In genomic region chr4:124526760-124527159, GRCh38 we compare ENCODE assay signal across 26 cellular contexts.
DNase-seq lines count a peak whose midpoint lies in the region; ATAC-seq and TF ChIP-seq lines count a peak whose summit lies in the region.
"Had no signal": no experiment of that assay in that cellular context is flagged by ENCODE, and none has a peak within 500 bp of the region (broad histone marks: within the 10 kb centered on the region; RNA-seq: fewer than 3 reads in every experiment).

No MANE protein-coding gene starts in this region.

- H2AFZ ChIP-seq in IMR-90 (replicated peaks; ENCODE audit: low read length, poor library complexity): no peak overlapping the region

- no peak overlapping the region for H3K23ac ChIP-seq in IMR-90 (ENCODE audit: low read depth, low read length)

- POLR2A ChIA-PET in AG04450 (lab: Yijun Ruan, JAX) (no interaction called here), IMR-90 (lab: Charles Lee; ENCODE audit: unreplicated experiment) (no interaction called here), WTC11 (lab: Charles Lee) (no interaction called here)

- peaks cover 6% of the 10 kb centered on the region for H3K4me1 ChIP-seq in IMR-90 (ENCODE audit: control insufficient read depth, insufficient read depth, low read length)
- H3K4me1 ChIP-seq in right lobe of liver: peaks cover 0 to 19% (median 7%) of the 10 kb centered on the region in 4 donors
- no peaks in the 10 kb centered on the region for H3K4me1 ChIP-seq in breast epithelium
- H3K4me1 ChIP-seq: A549, heart right ventricle had no signal

- 0 out of 2 replicates have a peak overlapping the region, but pooled peaks have one; percentile 16 for H3K14ac ChIP-seq in IMR-90 (replicated peaks; ENCODE audit: low read depth, low read length)

- dilution Hi-C loops in IMR-90 (cut with HindIII; ENCODE audit: low sequenced_read_pairs, unreplicated experiment): no loop called here

- CTCF ChIA-PET in AG04450 (lab: Charles Lee): interaction anchor here (3.1 kb wide), 1 partner anchor 192 kb away, joined by 11 read pairs; no protein-coding TSS in a partner anchor
- CTCF ChIA-PET in IMR-90 (lab: Yijun Ruan, JAX): interaction anchor here (0.6 kb wide), 1 partner anchor 389 kb away, joined by 7 read pairs; no protein-coding TSS in a partner anchor
- CTCF ChIA-PET in WTC11 (lab: Charles Lee): no interaction called here

- no peaks in the 10 kb centered on the region for H3K79me1 ChIP-seq in IMR-90 (ENCODE audit: low read depth in 1 of 2, low read length in 2 of 2)

- H3K4me3 ChIP-seq in AG04450 (ENCODE audit: low read depth, low read length): no peak overlapping the region
- no peak overlapping the region for H3K4me3 ChIP-seq in IMR-90 (ENCODE audit: insufficient read depth, low read depth, low read length)
- no peak overlapping the region for H3K4me3 ChIP-seq in right lobe of liver
- H3K4me3 ChIP-seq in breast epithelium: no peak overlapping the region
- H3K4me3 ChIP-seq: A549, heart right ventricle, Peyer's patch, upper lobe of left lung had no signal

- no peak overlapping the region for H2BK15ac ChIP-seq in IMR-90 (ENCODE audit: low read depth, low read length)

- H4K8ac ChIP-seq in IMR-90 (ENCODE audit: low read depth in 2 of 2, low read length in 2 of 2): no peak overlapping the region

- in situ Hi-C loops in IMR-90 (cut with MboI; ENCODE audit: low sequenced_read_pairs): no loop called here

- H3K4me1 Mint-ChIP-seq in WTC11: peaks cover 31% of the 10 kb centered on the region
- H3K4me1 Mint-ChIP-seq: activated naive CD8-positive, alpha-beta T cell treated with anti-CD3 and anti-CD28 coated beads, Interleukin-2, amount 10 ng/mL, durations not matched to agents 7 days and 5 days; stimulated activated effector memory CD8-positive, alpha-beta T cell treated with anti-CD3 and anti-CD28 coated beads, Interleukin-12 subunit alpha, Interleukin-12 subunit beta, amount 100 ng/mL, for 72 hours had no signal

- H3K9ac ChIP-seq in IMR-90 (ENCODE audit: low read depth, low read length): no peak overlapping the region

- H3K27ac ChIP-seq in AG04450 (ENCODE audit: low read depth, low read length): peak overlapping the region; percentile 40
- H3K27ac ChIP-seq in IMR-90 (ENCODE audit: insufficient read depth, low read length): peak overlapping the region; percentile 40; the same call in 1 of the 2 replicates
- H3K27ac ChIP-seq in right lobe of liver: peak overlapping the region in 1 of 3 donors; percentile 10
- H3K27ac ChIP-seq in breast epithelium: no peak overlapping the region
- H3K27ac ChIP-seq: A549, Peyer's patch had no signal

- H2BK5ac ChIP-seq in IMR-90 (ENCODE audit: low read depth, low read length, poor library complexity, severe bottlenecking): no peak overlapping the region

- TF ChIP-seq POLR2A in IMR-90 (IDR thresholded peaks at IDR 0.05; ENCODE audit: low read depth, low read length) (no peak), right lobe of liver (IDR thresholded peaks at IDR 0.05) (no peak), breast epithelium (IDR thresholded peaks at IDR 0.05) (no peak)

- no peak; the same call in 1 of the 2 replicates for ATAC-seq in IMR-90 (ENCODE audit: low read depth)
- no peak for ATAC-seq in WTC11
- ATAC-seq in right lobe of liver: peak in 3 of 4 donors; percentile 44 to 48 (median 47)
- no peak for ATAC-seq in GM18873 (IDR thresholded peaks at IDR 0.05; ENCODE audit: low FRiP score, unreplicated experiment)
- no peak for ATAC-seq in GM21528 (IDR thresholded peaks at IDR 0.05; ENCODE audit: low FRiP score, unreplicated experiment)
- ATAC-seq in GM18502 (IDR thresholded peaks at IDR 0.05; ENCODE audit: poor library complexity, unreplicated experiment): no peak
- ATAC-seq: A549; activated CD8-positive, alpha-beta T cell treated with anti-CD3 and anti-CD28 coated beads, Interleukin-2, amount 10 ng/mL, durations not matched to agents 7 days and 5 days; heart right ventricle; stimulated activated effector memory CD8-positive, alpha-beta T cell treated with anti-CD3 and anti-CD28 coated beads, Interleukin-12 subunit alpha, Interleukin-12 subunit beta, amount 100 ng/mL, for 72 hours had no signal

- 0 out of 2 replicates have a peak overlapping the region, but pooled peaks have one; percentile 16 for H4K5ac ChIP-seq in IMR-90 (ENCODE audit: low read depth, low read length)

- BruUV-seq in IMR-90 (replicated peaks; lab: Mats Ljungman, UMichigan): no TSS peak

- H2BK20ac ChIP-seq in IMR-90 (ENCODE audit: low read depth, low read length): peak overlapping the region; percentile 36; the same call in 1 of the 2 replicates

- no peaks in the 10 kb centered on the region for H3K36me3 ChIP-seq in IMR-90 (ENCODE audit: control insufficient read depth, insufficient read depth, low read length)
- no peaks in the 10 kb centered on the region for H3K36me3 ChIP-seq in right lobe of liver
- no peaks in the 10 kb centered on the region for H3K36me3 ChIP-seq in breast epithelium
- H3K36me3 ChIP-seq: heart right ventricle, Peyer's patch, upper lobe of left lung had no signal

- H3K18ac ChIP-seq in IMR-90 (ENCODE audit: low read depth, low read length): peak overlapping the region; percentile 5; the same call in 1 of the 2 replicates

- DNase-seq in AG04450 (ENCODE audit: low read depth, low spot score): no peak
- DNase-seq in IMR-90: peak; percentile 2
- DNase-seq in WTC11 (ENCODE audit: low spot score): no peak
- no peak for DNase-seq in right lobe of liver
- no peak for DNase-seq in breast epithelium (ENCODE audit: low spot score in 2 of 2)
- DNase-seq: activated CD4-positive, alpha-beta T cell treated with anti-CD3 and anti-CD28 coated beads for 1 hour; activated CD8-positive, alpha-beta T cell treated with anti-CD3 and anti-CD28 coated beads, Interleukin-2, amount 10 ng/mL, durations not matched to agents 7 days and 5 days; activated effector memory CD4-positive, alpha-beta T cell treated with Interleukin-2 at 50 U/mL for 16 hours; activated naive CD8-positive, alpha-beta T cell treated with anti-CD3 and anti-CD28 coated beads, Interleukin-2, amount 10 ng/mL, durations not matched to agents 7 days and 5 days; activated T-cell treated with anti-CD3 and anti-CD28 coated beads for 4 hours; heart right ventricle; KG1; left colon; MV-4-11; NCI-H187; NCI-H446 treated with DMSO at 0.1 percent for 48 hours; Peyer's patch; retina; stimulated activated CD4-positive, alpha-beta T cell treated with anti-CD3 and anti-CD28 coated beads, Interleukin-2, amount 100 ng/mL, for 48 hours; substantia nigra; upper lobe of left lung had no signal

- H3K9me3 ChIP-seq in AG04450 (ENCODE audit: control insufficient read depth, insufficient read depth, low read length) (no peaks in the 10 kb centered on the region), IMR-90 (ENCODE audit: control insufficient read depth, insufficient read depth, low read length) (no peaks in the 10 kb centered on the region), right lobe of liver (no peaks in the 10 kb centered on the region), breast epithelium (no peaks in the 10 kb centered on the region)
- H3K9me3 ChIP-seq: A549, heart right ventricle, Peyer's patch, upper lobe of left lung had no signal

- H4K20me1 ChIP-seq in IMR-90 (ENCODE audit: insufficient read depth, low read length): no peaks in the 10 kb centered on the region

- no peaks in the 10 kb centered on the region for H3K27me3 Mint-ChIP-seq in WTC11 (ENCODE audit: low read depth)
- H3K27me3 Mint-ChIP-seq: activated naive CD8-positive, alpha-beta T cell treated with anti-CD3 and anti-CD28 coated beads, Interleukin-2, amount 10 ng/mL, durations not matched to agents 7 days and 5 days had no signal

- H3K56ac ChIP-seq in IMR-90 (ENCODE audit: extremely low read depth, insufficient read depth, low read length): no peak overlapping the region

- H4K91ac ChIP-seq in IMR-90 (ENCODE audit: insufficient read depth, low read depth, low read length): no peak overlapping the region

- H3K4ac ChIP-seq in IMR-90 (ENCODE audit: low read depth, low read length): peak overlapping the region; percentile 9; the same call in 1 of the 2 replicates

- peak overlapping the region; percentile 33; the same call in 1 of the 2 replicates for H2BK120ac ChIP-seq in IMR-90 (ENCODE audit: low read depth, low read length)

- 0 out of 2 replicates have a peak, but pooled peaks cover 3% of the 10 kb centered on the region for H3K9me1 ChIP-seq in IMR-90 (ENCODE audit: insufficient read depth, low read length)

- TF ChIP-seq CTCF in AG04450 (IDR thresholded peaks at IDR 0.05; ENCODE audit: low read depth, low read length) (no peak), IMR-90 (conservative IDR thresholded peaks at IDR 0.05; ENCODE audit: low read depth, low read length) (no peak), WTC11 (IDR thresholded peaks at IDR 0.05) (no peak), right lobe of liver (IDR thresholded peaks at IDR 0.05) (no peak), breast epithelium (IDR thresholded peaks at IDR 0.05) (no peak)

- no peaks in the 10 kb centered on the region for H3K36me3 Mint-ChIP-seq in WTC11
- H3K36me3 Mint-ChIP-seq: activated naive CD8-positive, alpha-beta T cell treated with anti-CD3 and anti-CD28 coated beads, Interleukin-2, amount 10 ng/mL, durations not matched to agents 7 days and 5 days; stimulated activated effector memory CD8-positive, alpha-beta T cell treated with anti-CD3 and anti-CD28 coated beads, Interleukin-12 subunit alpha, Interleukin-12 subunit beta, amount 100 ng/mL, for 72 hours had no signal

- H3K27me3 ChIP-seq in AG04450 (ENCODE audit: control insufficient read depth, insufficient read depth, low read length) (no peaks in the 10 kb centered on the region), IMR-90 (ENCODE audit: control insufficient read depth, insufficient read depth, low read length) (no peaks in the 10 kb centered on the region), right lobe of liver (no peaks in the 10 kb centered on the region), breast epithelium (no peaks in the 10 kb centered on the region)
- H3K27me3 ChIP-seq: heart right ventricle, Peyer's patch, upper lobe of left lung had no signal

- intact Hi-C loops in IMR-90 (cut with micrococcal nuclease): no loop called here
- intact Hi-C loops in right lobe of liver (cut with DNase I): no loop called here
- intact Hi-C loops in breast epithelium (cut with DNase I; ENCODE audit: low total_unique reads): no loop called here

- H3K27ac Mint-ChIP-seq in WTC11: no peak overlapping the region
- H3K27ac Mint-ChIP-seq: activated CD8-positive, alpha-beta T cell treated with anti-CD3 and anti-CD28 coated beads, Interleukin-2, amount 10 ng/mL, durations not matched to agents 7 days and 5 days; activated naive CD8-positive, alpha-beta T cell treated with anti-CD3 and anti-CD28 coated beads, Interleukin-2, amount 10 ng/mL, durations not matched to agents 7 days and 5 days; stimulated activated effector memory CD8-positive, alpha-beta T cell treated with anti-CD3 and anti-CD28 coated beads, Interleukin-12 subunit alpha, Interleukin-12 subunit beta, amount 100 ng/mL, for 72 hours had no signal

- no peak overlapping the region for H2AK5ac ChIP-seq in IMR-90 (ENCODE audit: low read depth, low read length)

- TF ChIP-seq RAD21 in IMR-90 (IDR thresholded peaks at IDR 0.05; ENCODE audit: low read length): no peak

- no peak overlapping the region for H2AK9ac ChIP-seq in IMR-90 (replicated peaks; ENCODE audit: low read depth, low read length, poor library complexity)

- H3K4me2 ChIP-seq in IMR-90 (ENCODE audit: low read depth, low read length): peak overlapping the region; percentile 23; the same call in 1 of the 2 replicates
- H3K4me2 ChIP-seq: A549 had no signal

- H3K4me3 Mint-ChIP-seq in WTC11: no peak overlapping the region
- H3K4me3 Mint-ChIP-seq: activated CD8-positive, alpha-beta T cell treated with anti-CD3 and anti-CD28 coated beads, Interleukin-2, amount 10 ng/mL, durations not matched to agents 7 days and 5 days; activated naive CD8-positive, alpha-beta T cell treated with anti-CD3 and anti-CD28 coated beads, Interleukin-2, amount 10 ng/mL, durations not matched to agents 7 days and 5 days; stimulated activated effector memory CD8-positive, alpha-beta T cell treated with anti-CD3 and anti-CD28 coated beads, Interleukin-12 subunit alpha, Interleukin-12 subunit beta, amount 100 ng/mL, for 72 hours had no signal

- no CpG with 5 or more reads among the region's 4 CpGs for WGBS in IMR-90 (ENCODE audit: extremely low coverage in 2 of 2, insufficient read length in 1 of 2), 2 experiments
- WGBS in right lobe of liver (ENCODE audit: insufficient coverage, low coverage, low lambda C conversion rate, missing lambda C conversion rate): 11% methylated on average over 4 of the region's 4 CpGs

- peaks cover under 1% of the 10 kb centered on the region for H3K9me3 Mint-ChIP-seq in WTC11
- H3K9me3 Mint-ChIP-seq: activated naive CD8-positive, alpha-beta T cell treated with anti-CD3 and anti-CD28 coated beads, Interleukin-2, amount 10 ng/mL, durations not matched to agents 7 days and 5 days had no signal

Comparison
In these comparisons a context has a peak if more than half of its experiments do, and no peak if none do; other contexts are left out.
1. H3K27ac ChIP-seq: peak in AG04450 (single experiment) and IMR-90 (single experiment); none in breast epithelium (0 of 2).
2. ATAC-seq: peak in right lobe of liver (3 of 4); none in IMR-90 (single experiment), WTC11 (single experiment), GM18873 (single experiment), GM21528 (single experiment) and GM18502 (single experiment).